In genomic region chr10:71316786-71317160, GRCh38 we compare ENCODE assay signal across 1 cellular context.
TF ChIP-seq lines count a peak whose summit lies in the region.

No MANE protein-coding gene starts in this region.

TF ChIP-seq in H1, 55 proteins besides CTCF, POLR2A, EP300 and RAD21 (continued from another document):
- TF ChIP-seq SIN3A (conservative IDR thresholded peaks at IDR 0.05 in 1 of 2, IDR thresholded peaks at IDR 0.05 in 1 of 2; ENCODE audit: low read depth in 1 of 2, low read length in 2 of 2) (no peak), SP2 (IDR thresholded peaks at IDR 0.05; ENCODE audit: low read length) (no peak), TBP (IDR thresholded peaks at IDR 0.05; ENCODE audit: low read depth, low read length) (no peak), GABPA (IDR thresholded peaks at IDR 0.05; ENCODE audit: borderline replicate concordance, insufficient read depth, low read length) (no peak), SAP30 (IDR thresholded peaks at IDR 0.05; ENCODE audit: insufficient read depth, insufficient replicate concordance, low read length) (no peak), USF2 (IDR thresholded peaks at IDR 0.05; ENCODE audit: low read length) (no peak), POU5F1 (IDR thresholded peaks at IDR 0.05; ENCODE audit: low read depth, low read length) (no peak), EZH2 (IDR thresholded peaks at IDR 0.05; ENCODE audit: low read depth, low read length, severe bottlenecking) (no peak), FOSL1 (IDR thresholded peaks at IDR 0.05; ENCODE audit: insufficient read depth, low read depth, low read length) (no peak), SRF (IDR thresholded peaks at IDR 0.05; ENCODE audit: low read depth, low read length) (no peak), KDM5A (IDR thresholded peaks at IDR 0.05; ENCODE audit: low read length) (no peak), POLR2AphosphoS5 (IDR thresholded peaks at IDR 0.05; ENCODE audit: low read depth, low read length) (no peak), KDM4A (IDR thresholded peaks at IDR 0.05; ENCODE audit: low read depth, low read length, severe bottlenecking) (no peak), RXRA (IDR thresholded peaks at IDR 0.05; ENCODE audit: insufficient read depth, low read depth, low read length) (no peak), TCF12 (IDR thresholded peaks at IDR 0.05; ENCODE audit: low read depth, low read length) (no peak)
